ENCODE assay signal across 8 cellular contexts in genomic region chr1:66925944-66926343, GRCh38. TPM values are rescaled to one million over a fixed set of nuclear protein-coding genes. Genes with fewer than 3 reads are reported as not detected.
DNase-seq lines count a peak whose midpoint lies in the region; ATAC-seq and TF ChIP-seq lines count a peak whose summit lies in the region.

No MANE protein-coding gene starts in this region.

- H3K79me2 ChIP-seq in HCT116 (ENCODE audit: insufficient read depth, low read length) (peaks cover 59% of the 10 kb centered on the region), hepatocyte (peaks cover 62% of the 10 kb centered on the region)

- H3K27me3 ChIP-seq in HCT116 (ENCODE audit: insufficient read depth, low read length): no peaks in the 10 kb centered on the region
- no peaks in the 10 kb centered on the region for H3K27me3 ChIP-seq in hepatocyte
- no peaks in the 10 kb centered on the region for H3K27me3 ChIP-seq in spleen (replicated peaks in 1 of 7)

- peaks cover 8 to 32% of the 10 kb centered on the region in 2 experiments; a peak in 3 of 4 replicates for H3K4me1 ChIP-seq in HCT116 (ENCODE audit: control insufficient read depth in 1 of 2, insufficient read depth in 2 of 2, low read length in 2 of 2)
- H3K4me1 ChIP-seq in hepatocyte (ENCODE audit: insufficient read depth): peaks cover 5% of the 10 kb centered on the region
- H3K4me1 ChIP-seq in spleen: peaks cover 19 to 72% (median 52%) of the 10 kb centered on the region in 6 donors

- H3K27ac ChIP-seq in HCT116 (ENCODE audit: low read depth, low read length): peak overlapping the region; percentile 89
- peak overlapping the region; percentile 90 for H3K27ac ChIP-seq in hepatocyte
- peak overlapping the region; percentile 79 to 96 (median 91) for H3K27ac ChIP-seq in spleen

- no peaks in the 10 kb centered on the region for H3K9me2 ChIP-seq in HCT116 (ENCODE audit: insufficient read depth)
- no peaks in the 10 kb centered on the region for H3K9me2 ChIP-seq in hepatocyte (replicated peaks; ENCODE audit: insufficient read depth)

- H3K4me2 ChIP-seq in HCT116 (ENCODE audit: low read length): peak overlapping the region; percentile 92
- H3K4me2 ChIP-seq in hepatocyte: peak overlapping the region; percentile 86

- RAD21 ChIA-PET in HCT116 (lab: Charles Lee; ENCODE audit: low non-redundant PET in 1 of 2, low total read pairs in 2 of 2, uncharacterized antibody in 2 of 2, unreplicated experiment in 2 of 2): no interaction called here

- H2AFZ ChIP-seq in HCT116 (ENCODE audit: low read depth, low read length, poor library complexity, severe bottlenecking) (no peak overlapping the region), hepatocyte (peak overlapping the region; percentile 26)

- DNase-seq in Ammon's horn (ENCODE audit: low spot score) (peak; percentile 21), HCT116 (ENCODE audit: low read depth, low spot score) (no peak), hepatocyte (ENCODE audit: low spot score) (no peak), spleen (no peak), A172 (ENCODE audit: low spot score) (no peak)
- no peak for DNase-seq in activated CD4-positive, alpha-beta memory T cell treated with anti-CD3 and anti-CD28 coated beads for 36 hours

- intact Hi-C loops in HCT116 (cut with micrococcal nuclease) (no loop called here), spleen (cut with DNase I; ENCODE audit: low total_unique reads) (no loop called here)
- intact Hi-C loops in activated CD4-positive, alpha-beta memory T cell treated with anti-CD3 and anti-CD28 coated beads for 36 hours (cut with micrococcal nuclease): loop anchor here (1.0 to 10.0 kb wide), 5 partner anchors 55 to 1503 kb away; partner anchors contain the start of gene SLC35D1

- TF ChIP-seq CTCF in HCT116 (IDR thresholded peaks at IDR 0.05 in 2 of 3, conservative IDR thresholded peaks at IDR 0.05 in 1 of 3; ENCODE audit: borderline replicate concordance in 1 of 3, insufficient read depth in 1 of 3, low read depth in 2 of 3, low read length in 2 of 3) (no peak), hepatocyte (IDR thresholded peaks at IDR 0.05; ENCODE audit: poor library complexity) (no peak), spleen (IDR thresholded peaks at IDR 0.05 in 8 of 11, conservative IDR thresholded peaks at IDR 0.05 in 3 of 11) (no peak)

- POLR2A ChIA-PET in HCT116 (lab: Charles Lee): no interaction called here
- POLR2A ChIA-PET in activated CD4-positive, alpha-beta memory T cell treated with anti-CD3 and anti-CD28 coated beads for 36 hours (lab: Charles Lee): no interaction called here

- no peak for TF ChIP-seq RAD21 in HCT116 (IDR thresholded peaks at IDR 0.05; ENCODE audit: low read depth)

- H3K36me3 Mint-ChIP-seq in activated CD4-positive, alpha-beta memory T cell treated with anti-CD3 and anti-CD28 coated beads for 36 hours: peaks cover 7% of the 10 kb centered on the region

- no TSS peak for BruUV-seq in HCT116 (replicated peaks; lab: Mats Ljungman, UMichigan)

- no peaks in the 10 kb centered on the region for H3K27me3 Mint-ChIP-seq in activated CD4-positive, alpha-beta memory T cell treated with anti-CD3 and anti-CD28 coated beads for 36 hours

- H3K9me3 Mint-ChIP-seq in activated CD4-positive, alpha-beta memory T cell treated with anti-CD3 and anti-CD28 coated beads for 36 hours: no peaks in the 10 kb centered on the region

- H3K4me3 Mint-ChIP-seq in activated CD4-positive, alpha-beta memory T cell treated with anti-CD3 and anti-CD28 coated beads for 36 hours: peak overlapping the region; percentile 97

- WGBS in hepatocyte (ENCODE audit: low lambda C conversion rate, missing lambda C conversion rate): 16% methylated on average over 9 of the region's 9 CpGs
- 46 to 58% (median 54%) methylated on average over 9 of the region's 9 CpGs for WGBS in spleen, 5 donors

- peaks cover 52% of the 10 kb centered on the region for H3K4me1 Mint-ChIP-seq in activated CD4-positive, alpha-beta memory T cell treated with anti-CD3 and anti-CD28 coated beads for 36 hours (ENCODE audit: low read depth)

- peak overlapping the region; percentile 96 for H3K27ac Mint-ChIP-seq in activated CD4-positive, alpha-beta memory T cell treated with anti-CD3 and anti-CD28 coated beads for 36 hours

- ATAC-seq in HCT116 (no peak), HG02763 (IDR thresholded peaks at IDR 0.05; ENCODE audit: unreplicated experiment) (no peak), GM18517 (IDR thresholded peaks at IDR 0.05; ENCODE audit: unreplicated experiment) (no peak)

- H3K36me3 ChIP-seq in HCT116 (ENCODE audit: control insufficient read depth in 1 of 2, insufficient read depth in 2 of 2, low read length in 2 of 2): no peaks in the 10 kb centered on the region
- no peaks in the 10 kb centered on the region for H3K36me3 ChIP-seq in hepatocyte (replicated peaks; ENCODE audit: insufficient read depth, low read depth)
- no peaks in the 10 kb centered on the region for H3K36me3 ChIP-seq in spleen

- CTCF ChIA-PET in HCT116 (lab: Charles Lee): no interaction called here
- CTCF ChIA-PET in activated CD4-positive, alpha-beta memory T cell treated with anti-CD3 and anti-CD28 coated beads for 36 hours (lab: Charles Lee): interaction anchor here (3.2 kb wide), 1 partner anchor 162 kb away, joined by 12 read pairs; no protein-coding TSS in a partner anchor

- peak overlapping the region; percentile 81 to 85 for H3K4me3 ChIP-seq in HCT116 (replicated peaks in 1 of 2; ENCODE audit: low read depth in 1 of 2, low read length in 2 of 2)
- H3K4me3 ChIP-seq in hepatocyte: peak overlapping the region; percentile 69
- H3K4me3 ChIP-seq in spleen: peak overlapping the region; percentile 73 to 98 (median 90)

- H3K9me3 ChIP-seq in HCT116 (ENCODE audit: control insufficient read depth in 1 of 2, insufficient read depth in 1 of 2, low read depth in 1 of 2, low read length in 2 of 2): no peaks in the 10 kb centered on the region
- H3K9me3 ChIP-seq in hepatocyte (ENCODE audit: low read depth): no peaks in the 10 kb centered on the region
- no peaks in the 10 kb centered on the region for H3K9me3 ChIP-seq in spleen

- no peak for TF ChIP-seq POLR2A in HCT116 (IDR thresholded peaks at IDR 0.05; ENCODE audit: borderline replicate concordance, extremely low read depth, insufficient read depth, insufficient read length)
- no peak for TF ChIP-seq POLR2A in spleen (IDR thresholded peaks at IDR 0.05)

- H4K20me1 ChIP-seq in HCT116 (ENCODE audit: insufficient read depth) (no peaks in the 10 kb centered on the region), hepatocyte (ENCODE audit: insufficient read depth, poor library complexity, severe bottlenecking) (no peaks in the 10 kb centered on the region)

- peak overlapping the region; percentile 86 for H3K9ac ChIP-seq in HCT116 (ENCODE audit: low read length)

TF ChIP-seq in HCT116, 20 proteins besides CTCF, POLR2A, EP300 and RAD21 (continues in another document):
- no peak for TF ChIP-seq FOSL1 (IDR thresholded peaks at IDR 0.05; ENCODE audit: low read depth)
- TF ChIP-seq POLR2AphosphoS5 (IDR thresholded peaks at IDR 0.05; ENCODE audit: low read depth, low read length): no peak
- TF ChIP-seq ZFX (IDR thresholded peaks at IDR 0.05): no peak
- TF ChIP-seq TCF7L2 (IDR thresholded peaks at IDR 0.05; ENCODE audit: borderline replicate concordance, extremely low read depth, insufficient read depth, insufficient read length): no peak
- no peak for TF ChIP-seq MAX (IDR thresholded peaks at IDR 0.05)
- TF ChIP-seq ZBTB33 (IDR thresholded peaks at IDR 0.05; ENCODE audit: extremely low read depth, insufficient replicate concordance, low read length): no peak
- no peak for TF ChIP-seq SIN3A (IDR thresholded peaks at IDR 0.05; ENCODE audit: low read depth)
- TF ChIP-seq SRF (IDR thresholded peaks at IDR 0.05; ENCODE audit: low read depth): no peak
- TF ChIP-seq YY1 (IDR thresholded peaks at IDR 0.05; ENCODE audit: extremely low read depth, insufficient replicate concordance, low read depth, low read length): no peak
- TF ChIP-seq ZNF274 (IDR thresholded peaks at IDR 0.05; ENCODE audit: low read depth, low read length): no peak
- no peak for TF ChIP-seq EGR1 (IDR thresholded peaks at IDR 0.05; ENCODE audit: low read depth)

RNA-seq across cellular contexts. Expression of gene MIER1, which starts 1.2 kb away (rescaled TPM):
- total RNA-seq in HCT116 (2021; ENCODE audit: unreplicated experiment) (28.7 TPM), hepatocyte (41.9 and 42.2 TPM in 2 replicates), spleen (10 to 100 TPM; 42.2 to 55.8 (median 46.5) TPM)
- 9.9 and 10.5 TPM in 2 replicates for polyA plus RNA-seq in HCT116 (2012)
- 10 to 100 TPM; 54.7 to 58.8 TPM for total RNA-seq in activated CD4-positive, alpha-beta memory T cell treated with anti-CD3 and anti-CD28 coated beads for 36 hours
- polyA plus RNA-seq in hepatocyte (17.9 and 19.3 TPM in 2 replicates), spleen (10 to 100 TPM; 10.3 to 15.7 (median 12.5) TPM)
- total RNA-seq in A172 (2014; rRNA removed; shearing (Covaris generic)): 36.1 and 41.1 TPM in 2 replicates

RNA-seq across cellular contexts. Expression of gene DNAI4, which starts 1.3 kb away (rescaled TPM):
- total RNA-seq in HCT116 (2021; ENCODE audit: unreplicated experiment): 3.9 TPM
- 0.59 and 0.75 TPM in 2 replicates for polyA plus RNA-seq in HCT116 (2012)
- total RNA-seq in activated CD4-positive, alpha-beta memory T cell treated with anti-CD3 and anti-CD28 coated beads for 36 hours: 1 to 10 TPM; 1.4 to 1.6 TPM
- total RNA-seq in hepatocyte: 5.9 and 7.6 TPM in 2 replicates
- 2.9 and 3.1 TPM in 2 replicates for polyA plus RNA-seq in hepatocyte
- total RNA-seq in spleen: 1 to 10 TPM; 2.3 to 8.1 (median 6.0) TPM
- polyA plus RNA-seq in spleen: 1 to 10 TPM in 1 of 3 donors, under 1 TPM in 2; 0.78 to 1.6 (median 0.99) TPM
- total RNA-seq in A172 (2014; rRNA removed; shearing (Covaris generic)): 0.93 and 1.5 TPM in 2 replicates
